ENCODE assay signal across 19 cellular contexts in genomic region chr3:71052725-71053124, GRCh38.
DNase-seq lines count a peak whose midpoint lies in the region; ATAC-seq, FAIRE-seq and TF ChIP-seq lines count a peak whose summit lies in the region.
"Had no signal": no experiment of that assay in that cellular context is flagged by ENCODE, and none has a peak within 500 bp of the region (broad histone marks: within the 10 kb centered on the region; RNA-seq: fewer than 3 reads in every experiment).

No MANE protein-coding gene starts in this region.

- no peak overlapping the region for H3K4me3 ChIP-seq in astrocyte (ENCODE audit: insufficient read depth, low read depth, low read length)
- H3K4me3 ChIP-seq in mesenchymal stem cell (ENCODE audit: insufficient read depth in 1 of 2, low read depth in 1 of 2, low read length in 2 of 2), result peak overlapping the region in 1 of 2 experiments; percentile 0
- H3K4me3 ChIP-seq in tibial nerve, result no peak overlapping the region
- H3K4me3 ChIP-seq: A549, gastrocnemius medialis, psoas muscle, SK-N-MC had no signal

- no peak overlapping the region for H3K14ac ChIP-seq in mesenchymal stem cell (ENCODE audit: low read length in 2 of 2)

- peaks cover 100% of the 10 kb centered on the region for H3K4me1 Mint-ChIP-seq in activated naive CD4-positive, alpha-beta T cell treated with anti-CD3 and anti-CD28 coated beads, Interleukin-2, amount 10 ng/mL, durations not matched to agents 7 days and 5 days
- peaks cover 70% of the 10 kb centered on the region for H3K4me1 Mint-ChIP-seq in astrocyte (ENCODE audit: low read depth, unreplicated experiment)

- H3K9ac ChIP-seq in astrocyte (ENCODE audit: low read length), result peak overlapping the region; percentile 38
- peak overlapping the region; percentile 30 for H3K9ac ChIP-seq in mesenchymal stem cell (ENCODE audit: low read length)

- no peak overlapping the region for H3K27ac ChIP-seq in astrocyte (ENCODE audit: low read depth, low read length)
- peak overlapping the region; percentile 22 for H3K27ac ChIP-seq in mesenchymal stem cell (ENCODE audit: low read length, poor library complexity, severe bottlenecking)
- H3K27ac ChIP-seq in tibial nerve, result peak overlapping the region in 3 of 4 donors; percentile 28 to 85 (median 71)
- H3K27ac ChIP-seq: A549, psoas muscle, SK-N-MC had no signal

- no peaks in the 10 kb centered on the region for H3K9me3 Mint-ChIP-seq in activated naive CD4-positive, alpha-beta T cell treated with anti-CD3 and anti-CD28 coated beads, Interleukin-2, amount 10 ng/mL, durations not matched to agents 7 days and 5 days
- no peaks in the 10 kb centered on the region for H3K9me3 Mint-ChIP-seq in activated naive CD4-positive, alpha-beta T cell treated with anti-CD3 and anti-CD28 coated beads, Interleukin-2, amount 50 U/mL, for 72 hours
- no peaks in the 10 kb centered on the region for H3K9me3 Mint-ChIP-seq in astrocyte (ENCODE audit: unreplicated experiment)

- TF ChIP-seq CTCF in astrocyte (IDR thresholded peaks at IDR 0.05; ENCODE audit: insufficient read depth, low read depth, low read length) (no peak), tibial nerve (IDR thresholded peaks at IDR 0.05) (no peak)

- H2BK120ac ChIP-seq in mesenchymal stem cell (ENCODE audit: low read depth, low read length), result no peak overlapping the region

- H4K8ac ChIP-seq in mesenchymal stem cell (ENCODE audit: low read length), result peak overlapping the region; percentile 28

- H3K4me3 Mint-ChIP-seq in activated naive CD4-positive, alpha-beta T cell treated with anti-CD3 and anti-CD28 coated beads, Interleukin-2, amount 10 ng/mL, durations not matched to agents 7 days and 5 days, result no peak overlapping the region
- no peak overlapping the region for H3K4me3 Mint-ChIP-seq in astrocyte (ENCODE audit: unreplicated experiment)

- no peak for DNase-seq in activated naive CD4-positive, alpha-beta T cell treated with anti-CD3 and anti-CD28 coated beads, Interleukin-2, amount 10 ng/mL, durations not matched to agents 7 days and 5 days
- no peak for DNase-seq in activated naive CD4-positive, alpha-beta T cell treated with anti-CD3 and anti-CD28 coated beads, Interleukin-2, amount 50 U/mL, for 72 hours (ENCODE audit: low spot score in 2 of 2)
- DNase-seq in astrocyte (ENCODE audit: low read depth) (no peak), mesenchymal stem cell (no peak), tibial nerve (ENCODE audit: low spot score in 2 of 2) (no peak), NOMO-1 treated with dmso at 0.1 percent for 144 hours (lab: John Stamatoyannopoulos, UW; ENCODE audit: unreplicated experiment) (no peak), kidney glomerular epithelial cell (lab: John Stamatoyannopoulos, UW) (no peak), HuH-7 (ENCODE audit: low spot score) (no peak)
- DNase-seq: activated CD4-positive, alpha-beta T cell treated with anti-CD3 and anti-CD28 coated beads for 1 hour; activated effector memory CD4-positive, alpha-beta T cell treated with Interleukin-2 at 50 U/mL for 16 hours; gastrocnemius medialis; NCI-H1694; NCI-H774; psoas muscle had no signal

- H3K4me1 ChIP-seq in astrocyte (ENCODE audit: insufficient read depth, low read length), result peaks cover 69% of the 10 kb centered on the region
- H3K4me1 ChIP-seq in mesenchymal stem cell (ENCODE audit: control insufficient read depth, insufficient read depth, low read depth, low read length), result peaks cover 17% of the 10 kb centered on the region
- peaks cover 0 to 90% (median 66%) of the 10 kb centered on the region in 4 donors for H3K4me1 ChIP-seq in tibial nerve

- 40% methylated on average over 2 of the region's 5 CpGs for WGBS in mesenchymal stem cell
- 70 to 73% methylated on average over 5 of the region's 5 CpGs for WGBS in tibial nerve, 2 donors

- peaks cover 19% of the 10 kb centered on the region for H3K79me1 ChIP-seq in mesenchymal stem cell (replicated peaks; ENCODE audit: low read length, poor library complexity, severe bottlenecking)

- H3K27me3 ChIP-seq in astrocyte (ENCODE audit: insufficient read depth, low read length), result no peaks in the 10 kb centered on the region
- no peaks in the 10 kb centered on the region for H3K27me3 ChIP-seq in mesenchymal stem cell (ENCODE audit: control insufficient read depth in 1 of 2, insufficient read depth in 1 of 2, low read length in 2 of 2)
- no peaks in the 10 kb centered on the region for H3K27me3 ChIP-seq in tibial nerve
- H3K27me3 ChIP-seq: gastrocnemius medialis had no signal

- H4K20me1 ChIP-seq in astrocyte (ENCODE audit: insufficient read depth, low read length), result peaks cover 38% of the 10 kb centered on the region

- no peak overlapping the region for H4K91ac ChIP-seq in mesenchymal stem cell (ENCODE audit: low read length)

- peak overlapping the region in 1 of 2 experiments; percentile 29 for H3K18ac ChIP-seq in mesenchymal stem cell (ENCODE audit: low read depth in 1 of 2, low read length in 2 of 2)

- ATAC-seq in activated naive CD4-positive, alpha-beta T cell treated with anti-CD3 and anti-CD28 coated beads, Interleukin-2, amount 50 U/mL, for 72 hours, result no peak
- ATAC-seq: A549, HCT116, HepG2 had no signal

- no peaks in the 10 kb centered on the region for H3K9me3 ChIP-seq in astrocyte (ENCODE audit: insufficient read depth, low read depth, low read length)
- H3K9me3 ChIP-seq in mesenchymal stem cell (ENCODE audit: control insufficient read depth, low read length), result no peaks in the 10 kb centered on the region
- no peaks in the 10 kb centered on the region for H3K9me3 ChIP-seq in tibial nerve
- H3K9me3 ChIP-seq: A549, gastrocnemius medialis, psoas muscle had no signal

- H2AK5ac ChIP-seq in mesenchymal stem cell (ENCODE audit: low read length, severe bottlenecking), result peak overlapping the region; percentile 59

- H3K27ac Mint-ChIP-seq in activated naive CD4-positive, alpha-beta T cell treated with anti-CD3 and anti-CD28 coated beads, Interleukin-2, amount 10 ng/mL, durations not matched to agents 7 days and 5 days, result peak overlapping the region; percentile 74
- H3K27ac Mint-ChIP-seq in activated naive CD4-positive, alpha-beta T cell treated with anti-CD3 and anti-CD28 coated beads, Interleukin-2, amount 50 U/mL, for 72 hours, result peak overlapping the region in 1 of 2 donors; percentile 60
- H3K27ac Mint-ChIP-seq in astrocyte (ENCODE audit: unreplicated experiment), result no peak overlapping the region

- H3K27me3 Mint-ChIP-seq in activated naive CD4-positive, alpha-beta T cell treated with anti-CD3 and anti-CD28 coated beads, Interleukin-2, amount 10 ng/mL, durations not matched to agents 7 days and 5 days, result no peaks in the 10 kb centered on the region
- no peaks in the 10 kb centered on the region for H3K27me3 Mint-ChIP-seq in astrocyte (ENCODE audit: low read depth, unreplicated experiment)

- peaks cover 84% of the 10 kb centered on the region for H3K79me2 ChIP-seq in astrocyte (ENCODE audit: insufficient read depth, low read length)

- H3K4me2 ChIP-seq in astrocyte (ENCODE audit: low read length) (no peak overlapping the region), mesenchymal stem cell (ENCODE audit: low read length, poor library complexity, severe bottlenecking) (no peak overlapping the region)

- FAIRE-seq in astrocyte (lab: Jason Lieb, UNC), result no peak
- FAIRE-seq: A549, GM12892, HepG2 had no signal

- H3K23ac ChIP-seq in mesenchymal stem cell (ENCODE audit: low read length in 2 of 2), result no peak overlapping the region

- TF ChIP-seq EP300 in tibial nerve (IDR thresholded peaks at IDR 0.05), result no peak

- H2BK12ac ChIP-seq in mesenchymal stem cell (ENCODE audit: low read length in 2 of 2), result no peak overlapping the region

- peaks cover 78% of the 10 kb centered on the region for H3K36me3 Mint-ChIP-seq in activated naive CD4-positive, alpha-beta T cell treated with anti-CD3 and anti-CD28 coated beads, Interleukin-2, amount 10 ng/mL, durations not matched to agents 7 days and 5 days
- peaks cover 33 to 51% of the 10 kb centered on the region in 2 donors for H3K36me3 Mint-ChIP-seq in activated naive CD4-positive, alpha-beta T cell treated with anti-CD3 and anti-CD28 coated beads, Interleukin-2, amount 50 U/mL, for 72 hours
- H3K36me3 Mint-ChIP-seq in astrocyte (ENCODE audit: low read depth, unreplicated experiment), result peaks cover 20% of the 10 kb centered on the region

- H2AFZ ChIP-seq in astrocyte (ENCODE audit: low read depth, low read length), result no peak overlapping the region
- H2AFZ ChIP-seq in mesenchymal stem cell (ENCODE audit: low read depth, low read length), result no peak overlapping the region

- H2BK5ac ChIP-seq in mesenchymal stem cell (ENCODE audit: low read depth, low read length, poor library complexity, severe bottlenecking), result no peak overlapping the region

- CTCF ChIA-PET in activated naive CD4-positive, alpha-beta T cell treated with anti-CD3 and anti-CD28 coated beads, Interleukin-2, amount 10 ng/mL, durations not matched to agents 7 days and 5 days (lab: Charles Lee), result no interaction called here

- no peak for TF ChIP-seq POLR2A in tibial nerve (IDR thresholded peaks at IDR 0.05)

- peaks cover 23% of the 10 kb centered on the region for H3K36me3 ChIP-seq in astrocyte (ENCODE audit: insufficient read depth, low read length)
- peaks cover 10 to 70% of the 10 kb centered on the region in 2 experiments for H3K36me3 ChIP-seq in mesenchymal stem cell (ENCODE audit: control insufficient read depth in 1 of 2, insufficient read depth in 2 of 2, low read depth in 1 of 2, low read length in 2 of 2)
- peaks cover 0 to 7% (median 0%) of the 10 kb centered on the region in 3 donors for H3K36me3 ChIP-seq in tibial nerve

- no peak overlapping the region for H2BK15ac ChIP-seq in mesenchymal stem cell (ENCODE audit: low read depth, poor library complexity, severe bottlenecking)

- H3K4ac ChIP-seq in mesenchymal stem cell (ENCODE audit: low read depth in 1 of 2, low read length in 2 of 2), result no peak overlapping the region
